27 cellular contexts compared by ENCODE assay signal in the genomic region with DNA sequence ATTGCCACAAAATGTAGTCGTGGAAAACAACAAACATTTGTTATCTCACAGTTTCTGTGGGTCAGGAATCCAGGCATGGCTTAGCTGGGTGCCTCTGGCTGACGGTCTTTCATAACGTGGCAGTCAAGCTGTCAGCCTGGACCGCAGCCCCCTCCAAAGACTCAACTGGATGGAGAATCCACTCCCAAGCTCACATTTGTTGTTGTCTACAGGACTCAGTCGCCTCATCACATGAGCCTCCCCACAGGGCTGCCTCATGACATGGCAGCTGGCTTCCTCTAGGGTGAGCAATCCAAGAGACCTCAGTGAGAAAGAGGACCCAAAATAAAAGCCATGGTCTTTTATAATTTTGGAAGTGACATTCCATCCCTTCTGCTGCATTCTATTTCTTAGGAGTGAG. TPM values are rescaled to one million over a fixed set of nuclear protein-coding genes. Genes with fewer than 3 reads are reported as not detected.
DNase-seq lines count a peak whose midpoint lies in the region; ATAC-seq and TF ChIP-seq lines count a peak whose summit lies in the region.
"Had no signal": no experiment of that assay in that cellular context is flagged by ENCODE, and none has a peak within 500 bp of the region (broad histone marks: within the 10 kb centered on the region; RNA-seq: fewer than 3 reads in every experiment).

No MANE protein-coding gene starts in this region.

- H4K20me1 ChIP-seq in GM23338 (replicated peaks; ENCODE audit: insufficient read depth) (no peaks in the 10 kb centered on the region; the same call in 1 of the 2 replicates), neural progenitor cell (ENCODE audit: low read depth) (no peaks in the 10 kb centered on the region)

- H3K9me3 Mint-ChIP-seq in GM23338, result no peaks in the 10 kb centered on the region
- H3K9me3 Mint-ChIP-seq in WTC11, result no peaks in the 10 kb centered on the region
- no peaks in the 10 kb centered on the region for H3K9me3 Mint-ChIP-seq in neural progenitor cell
- H3K9me3 Mint-ChIP-seq: activated CD4-positive, alpha-beta T cell treated with anti-CD3 and anti-CD28 coated beads, Interleukin-2, amount 10 ng/mL, durations not matched to agents 24 days and 14 days; stimulated activated naive B cell treated with anti-CD40 and anti-IgM and Interleukin-4, amounts not matched to agents 10 μg/mL and 1 μg/mL and 100 μg/mL, for 72 hours; T-cell had no signal

- no peak overlapping the region for H3K27ac ChIP-seq in GM23338 (ENCODE audit: low read depth)
- no peak overlapping the region for H3K27ac ChIP-seq in neural progenitor cell
- H3K27ac ChIP-seq: breast epithelium, HL-60, neutrophil, skin epidermis had no signal

- peaks cover 4% of the 10 kb centered on the region for H3K27me3 Mint-ChIP-seq in GM23338 (ENCODE audit: insufficient read depth, low read depth, poor library complexity)
- no peaks in the 10 kb centered on the region for H3K27me3 Mint-ChIP-seq in WTC11 (ENCODE audit: low read depth)
- peaks cover 3% of the 10 kb centered on the region for H3K27me3 Mint-ChIP-seq in neural progenitor cell (ENCODE audit: insufficient read depth, low read depth)
- H3K27me3 Mint-ChIP-seq: type B pancreatic cell had no signal

- H3K27me3 ChIP-seq in GM23338 (ENCODE audit: insufficient read depth), result no peaks in the 10 kb centered on the region
- no peaks in the 10 kb centered on the region for H3K27me3 ChIP-seq in neural progenitor cell

- H3K4me3 Mint-ChIP-seq in GM23338 (no peak overlapping the region), WTC11 (no peak overlapping the region), neural progenitor cell (no peak overlapping the region)
- H3K4me3 Mint-ChIP-seq: activated CD4-positive, alpha-beta T cell treated with anti-CD3 and anti-CD28 coated beads, Interleukin-2, amount 10 ng/mL, durations not matched to agents 24 days and 14 days; activated naive CD8-positive, alpha-beta T cell; stimulated activated naive B cell treated with anti-CD40 and anti-IgM and Interleukin-4, amounts not matched to agents 10 μg/mL and 1 μg/mL and 100 μg/mL, for 72 hours; T-cell; type B pancreatic cell had no signal

- no peaks in the 10 kb centered on the region for H3K9me3 ChIP-seq in neural progenitor cell (ENCODE audit: low read depth)
- H3K9me3 ChIP-seq: breast epithelium, neutrophil had no signal

- H3K4me2 ChIP-seq in GM23338 (no peak overlapping the region), neural progenitor cell (no peak overlapping the region)

- CTCF ChIA-PET in WTC11 (lab: Charles Lee), result interaction anchor here (0.5 to 2.6 kb wide), 5 partner anchors 13 to 1892 kb away, joined by 3 to 12 read pairs (median 4); no protein-coding TSS in a partner anchor

- H3K4me1 Mint-ChIP-seq in GM23338 (peaks cover 12% of the 10 kb centered on the region; the same call in 2 of the 3 replicates), WTC11 (peaks cover 28% of the 10 kb centered on the region), neural progenitor cell (peaks cover 6% of the 10 kb centered on the region)

- H3F3A ChIP-seq in GM23338 (replicated peaks; ENCODE audit: low read depth) (no peaks in the 10 kb centered on the region), neural progenitor cell (ENCODE audit: low read depth) (peaks cover 17% of the 10 kb centered on the region)

- ATAC-seq in GM23338 (peak; percentile 24; the same call in 2 of the 3 replicates), WTC11 (peak; percentile 38), HG03139 (IDR thresholded peaks at IDR 0.05; ENCODE audit: unreplicated experiment) (no peak), HG02884 (IDR thresholded peaks at IDR 0.05; ENCODE audit: unreplicated experiment) (no peak), GM21381 (IDR thresholded peaks at IDR 0.05; ENCODE audit: unreplicated experiment) (no peak)
- ATAC-seq: left cardiac atrium; Panc1; stimulated activated naive B cell treated with anti-CD40 and anti-IgM and Interleukin-4, amounts not matched to agents 10 μg/mL and 1 μg/mL and 100 μg/mL, for 72 hours; T-cell had no signal

- DNase-seq in G401 (ENCODE audit: low spot score) (peak; percentile 31), GM23338 (ENCODE audit: low spot score) (no peak), WTC11 (ENCODE audit: low spot score) (no peak), neural progenitor cell (ENCODE audit: low spot score) (no peak), globus pallidus (ENCODE audit: low spot score) (no peak)
- DNase-seq: activated CD4-positive, alpha-beta T cell treated with anti-CD3 and anti-CD28 coated beads, Interleukin-2, amount 10 ng/mL, durations not matched to agents 24 days and 14 days; activated CD8-positive, alpha-beta memory T cell treated with anti-CD3 and anti-CD28 coated beads for 24 hours; activated effector memory CD4-positive, alpha-beta T cell treated with Interleukin-2 at 50 U/mL for 16 hours; hippocampal formation; left cardiac atrium; mesenchymal stem cell; NCI-H1417; NCI-H2029; NCI-H526; SHP77 treated with DMSO at 0.1 percent for 48 hours; stimulated activated naive B cell treated with anti-CD40 and anti-IgM and Interleukin-4, amounts not matched to agents 10 μg/mL and 1 μg/mL and 100 μg/mL, for 72 hours; T-cell had no signal

- H3K9ac ChIP-seq in neural progenitor cell, result no peak overlapping the region

- in situ Hi-C loops in G401 (cut with HindIII; ENCODE audit: low sequenced_read_pairs), result no loop called here

- H3K36me3 Mint-ChIP-seq in GM23338 (ENCODE audit: low read depth) (no peaks in the 10 kb centered on the region), WTC11 (no peaks in the 10 kb centered on the region), neural progenitor cell (no peaks in the 10 kb centered on the region)
- H3K36me3 Mint-ChIP-seq: activated naive CD8-positive, alpha-beta T cell; stimulated activated naive B cell treated with anti-CD40 and anti-IgM and Interleukin-4, amounts not matched to agents 10 μg/mL and 1 μg/mL and 100 μg/mL, for 72 hours; T-cell; type B pancreatic cell had no signal

- peak overlapping the region; percentile 72; the same call in 1 of the 2 replicates for H2AFZ ChIP-seq in GM23338
- H2AFZ ChIP-seq in neural progenitor cell (replicated peaks), result peak overlapping the region; percentile 50

- H3K4me3 ChIP-seq in GM23338 (no peak overlapping the region), neural progenitor cell (no peak overlapping the region)
- H3K4me3 ChIP-seq: breast epithelium, skin epidermis had no signal

- H3K36me3 ChIP-seq in GM23338 (ENCODE audit: insufficient read depth), result no peaks in the 10 kb centered on the region
- no peaks in the 10 kb centered on the region for H3K36me3 ChIP-seq in neural progenitor cell
- H3K36me3 ChIP-seq: breast epithelium, neutrophil had no signal

- H3K79me2 ChIP-seq in GM23338 (replicated peaks; ENCODE audit: insufficient read depth), result no peaks in the 10 kb centered on the region
- H3K79me2 ChIP-seq in neural progenitor cell (ENCODE audit: low read depth), result no peaks in the 10 kb centered on the region

- POLR2A ChIA-PET in WTC11 (lab: Charles Lee), result no interaction called here

- no peaks in the 10 kb centered on the region for H3K9me2 ChIP-seq in GM23338 (ENCODE audit: insufficient read depth)

- TF ChIP-seq CTCF in GM23338 (conservative IDR thresholded peaks at IDR 0.05; ENCODE audit: low read depth in 2 of 2) (peak; percentile 10 to 26; a peak in 3 of 4 replicates), WTC11 (IDR thresholded peaks at IDR 0.05) (no peak), neural progenitor cell (IDR thresholded peaks at IDR 0.05) (no peak)

- H3K27ac Mint-ChIP-seq in GM23338, result no peak overlapping the region
- H3K27ac Mint-ChIP-seq in WTC11, result peak overlapping the region; percentile 26
- H3K27ac Mint-ChIP-seq in neural progenitor cell, result no peak overlapping the region
- H3K27ac Mint-ChIP-seq: activated CD4-positive, alpha-beta T cell treated with anti-CD3 and anti-CD28 coated beads, Interleukin-2, amount 10 ng/mL, durations not matched to agents 24 days and 14 days; activated naive CD8-positive, alpha-beta T cell; stimulated activated naive B cell treated with anti-CD40 and anti-IgM and Interleukin-4, amounts not matched to agents 10 μg/mL and 1 μg/mL and 100 μg/mL, for 72 hours; T-cell; type B pancreatic cell had no signal

- peaks cover 8% of the 10 kb centered on the region; the same call in 1 of the 2 replicates for H3K4me1 ChIP-seq in GM23338 (ENCODE audit: insufficient read depth)
- peaks cover 9% of the 10 kb centered on the region for H3K4me1 ChIP-seq in neural progenitor cell
- H3K4me1 ChIP-seq: breast epithelium had no signal

TF ChIP-seq in GM23338, 12 proteins besides CTCF, POLR2A, EP300 and RAD21:
- TF ChIP-seq POLR2AphosphoS5 (IDR thresholded peaks at IDR 0.05; ENCODE audit: low read depth), result no peak
- TF ChIP-seq EZH2 (IDR thresholded peaks at IDR 0.05; ENCODE audit: low read depth, unreplicated experiment), result no peak
- no peak for TF ChIP-seq STAT1 (IDR thresholded peaks at IDR 0.05; ENCODE audit: unreplicated experiment)
- TF ChIP-seq ZNF331 (CRISPR knock-in tag; IDR thresholded peaks at IDR 0.05; ENCODE audit: low read depth), result no peak
- TF ChIP-seq CREB1 (CRISPR knock-in tag; IDR thresholded peaks at IDR 0.05; ENCODE audit: low read depth), result no peak
- no peak for TF ChIP-seq JUNB (IDR thresholded peaks at IDR 0.05; ENCODE audit: unreplicated experiment)

TF ChIP-seq in WTC11, 78 proteins besides CTCF, POLR2A, EP300 and RAD21 (continues in another document):
- TF ChIP-seq RELA (CRISPR knock-in tag; IDR thresholded peaks at IDR 0.05; ENCODE audit: borderline replicate concordance) (no peak), ZNF263 (CRISPR knock-in tag; IDR thresholded peaks at IDR 0.05; ENCODE audit: low read depth) (no peak), EMX1 (CRISPR knock-in tag; IDR thresholded peaks at IDR 0.05) (no peak)

RNA-seq across cellular contexts. Expression of gene AKAP1, which starts 34.7 kb away (rescaled TPM):
- 5.4 and 5.7 TPM in 2 replicates for total RNA-seq in G401 (2014; rRNA removed; shearing (Covaris generic))
- 34.9 and 45.9 TPM in 2 replicates for total RNA-seq in GM23338 (2014; rRNA removed; shearing (Covaris generic))
- polyA plus RNA-seq in GM23338 (2016; fragmentation: Nextera tagmentation; extraction: Ambion mirVana), result 19.6 and 23.4 TPM in 2 replicates
- total RNA-seq in WTC11 (2021) (55.9 to 74.5 TPM (median 56.2 TPM) in 3 replicates), neural progenitor cell (ENCODE audit: low replicate concordance) (8.8 and 13.4 TPM in 2 replicates)

Comparison
In these comparisons a context has a peak if more than half of its experiments do, and no peak if none do; other contexts are left out.
1. ATAC-seq: peak in GM23338 (single experiment) and WTC11 (single experiment); none in HG03139 (single experiment), HG02884 (single experiment) and GM21381 (single experiment).
2. CTCF ChIP-seq: peak in GM23338 (2 of 2); none in WTC11 (single experiment) and neural progenitor cell (single experiment).